In genomic region chr1:3312894-3313578, GRCh38 we compare ENCODE assay signal across 9 cellular contexts.
DNase-seq lines count a peak whose midpoint lies in the region; ATAC-seq, FAIRE-seq and TF ChIP-seq lines count a peak whose summit lies in the region.
"Had no signal": no experiment of that assay in that cellular context is flagged by ENCODE, and none has a peak within 500 bp of the region (broad histone marks: within the 10 kb centered on the region; RNA-seq: fewer than 3 reads in every experiment).

No MANE protein-coding gene starts in this region.

- peak overlapping the region; percentile 50 for H3K4me2 ChIP-seq in A549

- ATAC-seq in A549 (peak; percentile 95 to 99), Right ventricle myocardium inferior (peak; percentile 93), upper lobe of right lung (peak; percentile 93), HG03196 (IDR thresholded peaks at IDR 0.05; ENCODE audit: unreplicated experiment) (no peak)

- WGBS in A549 (ENCODE audit: missing lambda C conversion rate), result 67% methylated on average over 10 of the region's 38 CpGs

- no peak for TF ChIP-seq POLR2A in A549 (IDR thresholded peaks at IDR 0.05; ENCODE audit: low read length)

- no peak overlapping the region for H3K4me3 ChIP-seq in A549
- no peak overlapping the region for H3K4me3 ChIP-seq in MG63
- no peak overlapping the region for H3K4me3 ChIP-seq in upper lobe of right lung

- no peak overlapping the region for H3K4me3 Mint-ChIP-seq in activated naive CD4-positive, alpha-beta T cell treated with anti-CD3 and anti-CD28 coated beads, Interleukin-2, amount 10 ng/mL, durations not matched to agents 7 days and 5 days

- H3K4me1 Mint-ChIP-seq in activated naive CD4-positive, alpha-beta T cell treated with anti-CD3 and anti-CD28 coated beads, Interleukin-2, amount 10 ng/mL, durations not matched to agents 7 days and 5 days, result peaks cover 2% of the 10 kb centered on the region

- 0 out of 5 replicates have a peak, but pooled peaks of 1 of the 2 experiments have one; percentile 26 for TF ChIP-seq EP300 in A549 (IDR thresholded peaks at IDR 0.05)

- FAIRE-seq in A549 (lab: Jason Lieb, UNC), result no peak
- FAIRE-seq: G401.6 had no signal

- peak overlapping the region; percentile 91 to 92 for H3K27ac ChIP-seq in A549
- peak overlapping the region; percentile 92 for H3K27ac ChIP-seq in upper lobe of right lung

- CTCF ChIA-PET in A549 (lab: Yijun Ruan, JAX), result interaction anchor here (1.4 kb wide), 1 partner anchor 12 kb away, joined by 4 read pairs; no protein-coding TSS in a partner anchor
- CTCF ChIA-PET in activated naive CD4-positive, alpha-beta T cell treated with anti-CD3 and anti-CD28 coated beads, Interleukin-2, amount 10 ng/mL, durations not matched to agents 7 days and 5 days (lab: Charles Lee), result no interaction called here

- H3K36me3 Mint-ChIP-seq in activated naive CD4-positive, alpha-beta T cell treated with anti-CD3 and anti-CD28 coated beads, Interleukin-2, amount 10 ng/mL, durations not matched to agents 7 days and 5 days, result peaks cover 2% of the 10 kb centered on the region

- peaks cover 25% of the 10 kb centered on the region for H3K27me3 Mint-ChIP-seq in activated naive CD4-positive, alpha-beta T cell treated with anti-CD3 and anti-CD28 coated beads, Interleukin-2, amount 10 ng/mL, durations not matched to agents 7 days and 5 days

- POLR2A ChIA-PET in A549 (lab: Yijun Ruan, JAX), result no interaction called here

- H3K9me3 ChIP-seq in A549 (no peaks in the 10 kb centered on the region), MG63 (no peaks in the 10 kb centered on the region), upper lobe of right lung (no peaks in the 10 kb centered on the region)

- H3K27me3 ChIP-seq in MG63, result no peaks in the 10 kb centered on the region
- no peaks in the 10 kb centered on the region for H3K27me3 ChIP-seq in upper lobe of right lung

- H3K27ac Mint-ChIP-seq in activated naive CD4-positive, alpha-beta T cell treated with anti-CD3 and anti-CD28 coated beads, Interleukin-2, amount 10 ng/mL, durations not matched to agents 7 days and 5 days, result no peak overlapping the region

- intact Hi-C loops in Right ventricle myocardium inferior (cut with DNase I), result loop anchor here (5.0 kb wide), 1 partner anchor 34 kb away; no protein-coding TSS in a partner anchor
- intact Hi-C loops in posterior cingulate gyrus (cut with DNase I), result no loop called here
- intact Hi-C loops in upper lobe of right lung (cut with DNase I), result no loop called here

- peaks cover 17% of the 10 kb centered on the region for H3K9me3 Mint-ChIP-seq in activated naive CD4-positive, alpha-beta T cell treated with anti-CD3 and anti-CD28 coated beads, Interleukin-2, amount 10 ng/mL, durations not matched to agents 7 days and 5 days

- H3K36me3 ChIP-seq in MG63 (no peaks in the 10 kb centered on the region), upper lobe of right lung (no peaks in the 10 kb centered on the region)

- TF ChIP-seq RAD21 in A549 (conservative IDR thresholded peaks at IDR 0.05 in 1 of 2, IDR thresholded peaks at IDR 0.05 in 1 of 2), result no peak

- H3K4me1 ChIP-seq in A549, result peaks cover 16% of the 10 kb centered on the region
- H3K4me1 ChIP-seq in upper lobe of right lung, result peaks cover 28% of the 10 kb centered on the region

- peak; percentile 81 to 91 for DNase-seq in A549 (ENCODE audit: low read depth in 1 of 2, low spot score in 1 of 2)
- peak; percentile 99 for DNase-seq in MG63
- DNase-seq in activated naive CD4-positive, alpha-beta T cell treated with anti-CD3 and anti-CD28 coated beads, Interleukin-2, amount 10 ng/mL, durations not matched to agents 7 days and 5 days, result peak; percentile 36
- DNase-seq in Right ventricle myocardium inferior (ENCODE audit: missing footprints), result peak; percentile 93
- DNase-seq in posterior cingulate gyrus, result peak; percentile 28 to 95 (median 62)
- peak; percentile 94 for DNase-seq in upper lobe of right lung
- DNase-seq in NCI-H524 (lab: John Stamatoyannopoulos, UW), result no peak

- no peak for TF ChIP-seq CTCF in A549 (IDR thresholded peaks at IDR 0.05)
- no peak for TF ChIP-seq CTCF in upper lobe of right lung (IDR thresholded peaks at IDR 0.05)

TF ChIP-seq in A549, 52 proteins besides CTCF, POLR2A, EP300 and RAD21:
- TF ChIP-seq NFE2L2 (conservative IDR thresholded peaks at IDR 0.05; ENCODE audit: low read length), result peak; percentile 75
- no peak for TF ChIP-seq MYC (IDR thresholded peaks at IDR 0.05; ENCODE audit: borderline replicate concordance, low read length)
- TF ChIP-seq CHD2 (IDR thresholded peaks at IDR 0.05; ENCODE audit: low read length, partially characterized antibody), result no peak
- TF ChIP-seq FOSL2 (IDR thresholded peaks at IDR 0.05), result peak; percentile 84
- peak; percentile 98 for TF ChIP-seq FOSL2 (CRISPR knock-in tag; IDR thresholded peaks at IDR 0.05)
- TF ChIP-seq, protein P1, sequence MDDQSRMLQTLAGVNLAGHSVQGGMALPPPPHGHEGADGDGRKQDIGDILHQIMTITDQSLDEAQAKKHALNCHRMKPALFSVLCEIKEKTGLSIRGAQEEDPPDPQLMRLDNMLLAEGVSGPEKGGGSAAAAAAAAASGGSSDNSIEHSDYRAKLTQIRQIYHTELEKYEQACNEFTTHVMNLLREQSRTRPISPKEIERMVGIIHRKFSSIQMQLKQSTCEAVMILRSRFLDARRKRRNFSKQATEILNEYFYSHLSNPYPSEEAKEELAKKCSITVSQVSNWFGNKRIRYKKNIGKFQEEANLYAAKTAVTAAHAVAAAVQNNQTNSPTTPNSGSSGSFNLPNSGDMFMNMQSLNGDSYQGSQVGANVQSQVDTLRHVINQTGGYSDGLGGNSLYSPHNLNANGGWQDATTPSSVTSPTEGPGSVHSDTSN (IDR thresholded peaks at IDR 0.05), result no peak
- peak; percentile 77; the same call in 1 of the 2 replicates for TF ChIP-seq ZNF302 (CRISPR knock-in tag; IDR thresholded peaks at IDR 0.05)
- TF ChIP-seq GATA3 (IDR thresholded peaks at IDR 0.05; ENCODE audit: borderline replicate concordance), result no peak
- TF ChIP-seq, protein P2, sequence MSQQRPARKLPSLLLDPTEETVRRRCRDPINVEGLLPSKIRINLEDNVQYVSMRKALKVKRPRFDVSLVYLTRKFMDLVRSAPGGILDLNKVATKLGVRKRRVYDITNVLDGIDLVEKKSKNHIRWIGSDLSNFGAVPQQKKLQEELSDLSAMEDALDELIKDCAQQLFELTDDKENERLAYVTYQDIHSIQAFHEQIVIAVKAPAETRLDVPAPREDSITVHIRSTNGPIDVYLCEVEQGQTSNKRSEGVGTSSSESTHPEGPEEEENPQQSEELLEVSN (IDR thresholded peaks at IDR 0.05; ENCODE audit: borderline replicate concordance, low read depth), result peak; percentile 94
- TF ChIP-seq KDM5A (IDR thresholded peaks at IDR 0.05), result no peak
- TF ChIP-seq CHD4 (IDR thresholded peaks at IDR 0.05; ENCODE audit: borderline replicate concordance), result no peak
- no peak for TF ChIP-seq HOXA7 (CRISPR knock-in tag; IDR thresholded peaks at IDR 0.05)
- TF ChIP-seq MAFK (IDR thresholded peaks at IDR 0.05; ENCODE audit: partially characterized antibody), result peak; percentile 81
- TF ChIP-seq, protein P3, sequence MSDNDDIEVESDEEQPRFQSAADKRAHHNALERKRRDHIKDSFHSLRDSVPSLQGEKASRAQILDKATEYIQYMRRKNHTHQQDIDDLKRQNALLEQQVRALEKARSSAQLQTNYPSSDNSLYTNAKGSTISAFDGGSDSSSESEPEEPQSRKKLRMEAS (IDR thresholded peaks at IDR 0.05), result peak; percentile 96
- TF ChIP-seq, protein P4, sequence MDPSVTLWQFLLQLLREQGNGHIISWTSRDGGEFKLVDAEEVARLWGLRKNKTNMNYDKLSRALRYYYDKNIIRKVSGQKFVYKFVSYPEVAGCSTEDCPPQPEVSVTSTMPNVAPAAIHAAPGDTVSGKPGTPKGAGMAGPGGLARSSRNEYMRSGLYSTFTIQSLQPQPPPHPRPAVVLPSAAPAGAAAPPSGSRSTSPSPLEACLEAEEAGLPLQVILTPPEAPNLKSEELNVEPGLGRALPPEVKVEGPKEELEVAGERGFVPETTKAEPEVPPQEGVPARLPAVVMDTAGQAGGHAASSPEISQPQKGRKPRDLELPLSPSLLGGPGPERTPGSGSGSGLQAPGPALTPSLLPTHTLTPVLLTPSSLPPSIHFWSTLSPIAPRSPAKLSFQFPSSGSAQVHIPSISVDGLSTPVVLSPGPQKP (IDR thresholded peaks at IDR 0.05; ENCODE audit: low read depth, low read length), result no peak
- TF ChIP-seq JUNB (IDR thresholded peaks at IDR 0.05), result peak; percentile 55
- TF ChIP-seq JUN (IDR thresholded peaks at IDR 0.05), result peak in 1 of 2 experiments; percentile 57; a peak in 1 of 5 replicates
- TF ChIP-seq TFCP2L1 (CRISPR knock-in tag; IDR thresholded peaks at IDR 0.05), result no peak

Comparison
In these comparisons a context has a peak if more than half of its experiments do, and no peak if none do; other contexts are left out.
1. DNase-seq: peak in A549 (2 of 2), MG63 (single experiment), activated naive CD4-positive, alpha-beta T cell treated with anti-CD3 and anti-CD28 coated beads, Interleukin-2, amount 10 ng/mL, durations not matched to agents 7 days and 5 days (single experiment), Right ventricle myocardium inferior (single experiment), posterior cingulate gyrus (10 of 10) and upper lobe of right lung (single experiment); none in NCI-H524 (0 of 2).